Comparison of ENCODE assay signal across 8 cellular contexts in genomic region chr1:234373064-234373937, GRCh38. TPM values are rescaled to one million over a fixed set of nuclear protein-coding genes. Genes with fewer than 3 reads are reported as not detected.
DNase-seq lines count a peak whose midpoint lies in the region; ATAC-seq lines count a peak whose summit lies in the region.

A gene with protein sequence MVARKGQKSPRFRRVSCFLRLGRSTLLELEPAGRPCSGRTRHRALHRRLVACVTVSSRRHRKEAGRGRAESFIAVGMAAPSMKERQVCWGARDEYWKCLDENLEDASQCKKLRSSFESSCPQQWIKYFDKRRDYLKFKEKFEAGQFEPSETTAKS (plus strand): TSS chr1:234373456. CDS start chr1:234373467, 11 bp downstream.

- peak within 1 kb of the TSS; percentile 75 for H3K4me3 ChIP-seq in BLaER1

- H3K4me2 ChIP-seq in BLaER1: peak within 1 kb of the TSS; percentile 90

- H3K27ac ChIP-seq in BLaER1: peak within 1 kb of the TSS; percentile 91

- H3K4me1 ChIP-seq in BLaER1: peaks cover 23% of the 10 kb centered on the region

- peak within 1 kb of the TSS; percentile 87 for H3K9ac ChIP-seq in BLaER1

- intact Hi-C loops in dendritic cell treated with granulocyte-macrophage colony-stimulating factor and Interleukin-4, amounts not matched to agents 40 ng/mL and 50 ng/mL, for 4 days (cut with micrococcal nuclease): loop anchor here (10.0 kb wide), 1 partner anchor 102 kb away; the partner anchor contains the start of gene TARBP1

- no peaks in the 10 kb centered on the region for H3K9me3 ChIP-seq in BLaER1

- peak within 1 kb of the TSS; percentile 96 for H3K4me3 Mint-ChIP-seq in dendritic cell treated with granulocyte-macrophage colony-stimulating factor and Interleukin-4, amounts not matched to agents 40 ng/mL and 50 ng/mL, for 4 days

- DNase-seq in NCI-H748 (lab: John Stamatoyannopoulos, UW; ENCODE audit: unreplicated experiment) (peak; percentile 95), left lobe of liver (ENCODE audit: low spot score) (peak; percentile 88)
- DNase-seq in activated CD4-positive, alpha-beta T cell treated with anti-CD3 and anti-CD28 coated beads, Interleukin-2, amount 50 U/mL, for 1 hour: peak; percentile 86
- DNase-seq in stimulated activated CD4-positive, alpha-beta T cell treated with anti-CD3 and anti-CD28 coated beads, Interleukin-2, amount 100 ng/mL, for 4 hours (ENCODE audit: low read depth): peak; percentile 82

- H3K36me3 Mint-ChIP-seq in dendritic cell treated with granulocyte-macrophage colony-stimulating factor and Interleukin-4, amounts not matched to agents 40 ng/mL and 50 ng/mL, for 4 days (ENCODE audit: low read depth): peaks cover 44% of the 10 kb centered on the region

- peaks cover 33% of the 10 kb centered on the region for H3K36me3 ChIP-seq in BLaER1

- no peaks in the 10 kb centered on the region for H3K9me3 Mint-ChIP-seq in dendritic cell treated with granulocyte-macrophage colony-stimulating factor and Interleukin-4, amounts not matched to agents 40 ng/mL and 50 ng/mL, for 4 days

- peak within 1 kb of the TSS; percentile 96 for H3K27ac Mint-ChIP-seq in dendritic cell treated with granulocyte-macrophage colony-stimulating factor and Interleukin-4, amounts not matched to agents 40 ng/mL and 50 ng/mL, for 4 days

- ATAC-seq in GM19351 (IDR thresholded peaks at IDR 0.05; ENCODE audit: unreplicated experiment) (peak; percentile 91), HG03521 (IDR thresholded peaks at IDR 0.05; ENCODE audit: unreplicated experiment) (peak; percentile 86), left lobe of liver (peak; percentile 94)

- no peaks in the 10 kb centered on the region for H3K27me3 Mint-ChIP-seq in dendritic cell treated with granulocyte-macrophage colony-stimulating factor and Interleukin-4, amounts not matched to agents 40 ng/mL and 50 ng/mL, for 4 days

- H3K27me3 ChIP-seq in BLaER1: no peaks in the 10 kb centered on the region

- H4K20me1 ChIP-seq in BLaER1: no peaks in the 10 kb centered on the region

- peaks cover 16% of the 10 kb centered on the region for H3K4me1 Mint-ChIP-seq in dendritic cell treated with granulocyte-macrophage colony-stimulating factor and Interleukin-4, amounts not matched to agents 40 ng/mL and 50 ng/mL, for 4 days (ENCODE audit: low read depth)

RNA-seq across cellular contexts. Expression of the gene that starts here (rescaled TPM):
- total RNA-seq in left lobe of liver: 11.5 TPM

Comparison
In these comparisons a context has a peak if more than half of its experiments do, and no peak if none do; other contexts are left out.
1. Peak in every context shown above with its lines: DNase-seq, ATAC-seq, H3K4me3 ChIP-seq and H3K27ac ChIP-seq.